Comparison of ENCODE assay signal across 11 cellular contexts in the genomic region with DNA sequence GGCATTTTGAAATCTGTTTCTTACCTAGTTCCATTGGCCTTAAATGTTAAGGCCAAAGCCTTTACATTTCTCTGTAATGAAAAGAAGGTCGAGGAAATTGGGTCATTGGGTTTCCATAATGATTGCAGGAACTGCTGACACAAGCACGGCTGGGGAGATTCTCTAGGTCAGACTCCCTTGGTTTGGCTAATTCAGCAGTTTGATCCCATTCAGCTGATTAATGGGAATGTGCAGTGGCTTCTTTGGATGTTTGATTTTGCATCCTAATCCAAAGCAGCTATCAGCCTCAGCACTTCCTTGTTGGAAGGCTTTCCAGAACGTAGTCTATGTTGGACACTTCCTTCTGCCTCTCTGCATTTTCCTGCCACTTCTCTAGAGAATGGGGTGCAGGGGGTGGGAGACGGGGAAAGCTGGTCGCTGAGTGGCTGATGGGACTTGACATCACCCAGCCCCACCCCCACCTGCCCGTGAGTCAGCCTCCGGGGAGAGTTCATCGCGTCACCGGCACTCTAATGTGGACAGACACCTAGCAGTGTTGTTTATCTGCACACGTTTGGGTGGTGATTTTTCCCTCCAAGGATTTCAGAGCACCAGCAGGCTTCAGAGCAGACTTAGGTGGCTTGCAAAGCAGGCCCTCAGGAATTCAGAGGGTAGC. TPM values are rescaled to one million over a fixed set of nuclear protein-coding genes. Genes with fewer than 3 reads are reported as not detected.
DNase-seq lines count a peak whose midpoint lies in the region; ATAC-seq and TF ChIP-seq lines count a peak whose summit lies in the region.
"Had no signal": no experiment of that assay in that cellular context is flagged by ENCODE, and none has a peak within 500 bp of the region (broad histone marks: within the 10 kb centered on the region; RNA-seq: fewer than 3 reads in every experiment).

No MANE protein-coding gene starts in this region.

- H3K27ac ChIP-seq in heart right ventricle (no peak overlapping the region), upper lobe of right lung (no peak overlapping the region)

- TF ChIP-seq CTCF in heart right ventricle (IDR thresholded peaks at IDR 0.05) (no peak), upper lobe of right lung (IDR thresholded peaks at IDR 0.05) (no peak)

- ATAC-seq in heart right ventricle = no peak
- ATAC-seq in upper lobe of right lung = peak; percentile 71
- no peak for ATAC-seq in activated CD4-positive, CD25-positive, alpha-beta regulatory T cell treated with anti-CD3 and anti-CD28 coated beads, Interleukin-2, amount 50 U/mL, for 24 hours

- H3K9me3 ChIP-seq in heart right ventricle (no peaks in the 10 kb centered on the region), upper lobe of right lung (no peaks in the 10 kb centered on the region)

- H3K27me3 ChIP-seq in heart right ventricle (no peaks in the 10 kb centered on the region), upper lobe of right lung (no peaks in the 10 kb centered on the region)

- intact Hi-C loops in cardiac septum (cut with DNase I) = no loop called here
- intact Hi-C loops in heart right ventricle (cut with DNase I) = no loop called here
- intact Hi-C loops in upper lobe of right lung (cut with DNase I) = no loop called here

- DNase-seq in cardiac septum (ENCODE audit: low spot score) (peak; percentile 67), heart right ventricle (no peak), SW480 (ENCODE audit: low spot score) (peak; percentile 69), iPS-NIHi11 (ENCODE audit: low spot score) (peak; percentile 56), upper lobe of right lung (peak; percentile 82), NCI-H187 treated with DMSO at 0.1 percent for 48 hours (lab: John Stamatoyannopoulos, UW) (no peak)
- DNase-seq in stimulated activated CD8-positive, alpha-beta memory T cell treated with anti-CD3 and anti-CD28 coated beads, Interleukin-4, amount 100 ng/mL, for 48 hours = no peak
- DNase-seq: activated gamma-delta T cell, mesendoderm, NCI-H748 treated with DMSO at 0.1 percent for 48 hours had no signal

- 53 to 57% methylated on average over 11 of the region's 11 CpGs for WGBS in heart right ventricle, 2 donors

- peaks cover 0 to 57% (median 6%) of the 10 kb centered on the region in 9 donors for H3K36me3 ChIP-seq in heart right ventricle
- H3K36me3 ChIP-seq in upper lobe of right lung = peaks cover 15% of the 10 kb centered on the region

- H3K4me3 ChIP-seq in heart right ventricle (no peak overlapping the region), upper lobe of right lung (no peak overlapping the region)

- peaks cover 11 to 53% (median 23%) of the 10 kb centered on the region in 9 donors for H3K4me1 ChIP-seq in heart right ventricle
- H3K4me1 ChIP-seq in upper lobe of right lung = peaks cover 24% of the 10 kb centered on the region

RNA-seq across cellular contexts. Expression of gene PSEN2, which starts 5.4 kb away (rescaled TPM):
- total RNA-seq in cardiac septum (21.5 TPM), heart right ventricle (10 to 100 TPM; 17.7 to 25.8 (median 20.2) TPM), upper lobe of right lung (22.7 TPM)
- polyA plus RNA-seq in heart right ventricle = 10 to 100 TPM; 12.9 to 13.0 TPM

Comparison
In these comparisons a context has a peak if more than half of its experiments do, and no peak if none do; other contexts are left out.
1. DNase-seq: peak in cardiac septum (single experiment), SW480 (single experiment), iPS-NIHi11 (single experiment) and upper lobe of right lung (single experiment); none in heart right ventricle (0 of 2), stimulated activated CD8-positive, alpha-beta memory T cell treated with anti-CD3 and anti-CD28 coated beads, Interleukin-4, amount 100 ng/mL, for 48 hours (single experiment) and NCI-H187 treated with DMSO at 0.1 percent for 48 hours (single experiment).